7 cellular contexts compared by ENCODE assay signal in genomic region chr12:124804011-124804621, GRCh38. TPM values are rescaled to one million over a fixed set of nuclear protein-coding genes. Genes with fewer than 3 reads are reported as not detected.
A peak's percentile ranks its signal among the peaks of the same experiment; 100 is the strongest.
DNase-seq lines count a peak whose midpoint lies in the region; ATAC-seq and TF ChIP-seq lines count a peak whose summit lies in the region.

No MANE protein-coding gene starts in this region.

- H3K4me1 ChIP-seq in HUES64 (ENCODE audit: insufficient read depth, low read length) (no peaks in the 10 kb centered on the region), adrenal gland (replicated peaks in 1 of 2) (peaks cover 10 to 45% of the 10 kb centered on the region in 2 donors), right cardiac atrium (ENCODE audit: control insufficient read depth, insufficient read depth, low read length) (no peaks in the 10 kb centered on the region)

- H3K4me3 ChIP-seq in HUES64 (ENCODE audit: low read length) (no peak overlapping the region), adrenal gland (no peak overlapping the region), right cardiac atrium (ENCODE audit: low read length) (no peak overlapping the region)

- peak; percentile 53 to 56 for ATAC-seq in right cardiac atrium
- no peak for ATAC-seq in HG03175 (IDR thresholded peaks at IDR 0.05; ENCODE audit: unreplicated experiment)

- H3K9me3 ChIP-seq in HUES64 (ENCODE audit: insufficient read depth, low read depth, low read length) = no peaks in the 10 kb centered on the region
- no peaks in the 10 kb centered on the region for H3K9me3 ChIP-seq in adrenal gland (replicated peaks in 1 of 3)
- H3K9me3 ChIP-seq in right cardiac atrium (ENCODE audit: control insufficient read depth, low read length) = no peaks in the 10 kb centered on the region

- peaks cover 12% of the 10 kb centered on the region for H3K36me3 ChIP-seq in HUES64 (ENCODE audit: insufficient read depth, low read length)
- H3K36me3 ChIP-seq in adrenal gland (replicated peaks in 1 of 2) = peaks cover 0 to 53% of the 10 kb centered on the region in 2 donors

- DNase-seq in adrenal gland (peak; percentile 71 to 91 (median 88)), right cardiac atrium (no peak), NCI-H526 (lab: John Stamatoyannopoulos, UW) (no peak), NOMO-1 treated with dmso at 0.1 percent for 144 hours (lab: John Stamatoyannopoulos, UW; ENCODE audit: unreplicated experiment) (no peak)

- H3K27ac ChIP-seq in HUES64 (ENCODE audit: low read depth, low read length) (no peak overlapping the region), adrenal gland (peak overlapping the region; percentile 8 to 92 (median 76)), right cardiac atrium (ENCODE audit: low read length) (no peak overlapping the region), temporal lobe (ENCODE audit: low read depth, low read length) (peak overlapping the region; percentile 40)

- H3K27me3 ChIP-seq in HUES64 (ENCODE audit: insufficient read depth, low read length) (no peaks in the 10 kb centered on the region), adrenal gland (no peaks in the 10 kb centered on the region), right cardiac atrium (ENCODE audit: control insufficient read depth, insufficient read depth) (no peaks in the 10 kb centered on the region)

- intact Hi-C loops in adrenal gland (cut with DNase I) (no loop called here), right cardiac atrium (cut with DNase I) (no loop called here)

- peak in 1 of 2 donors; percentile 70 for TF ChIP-seq POLR2A in adrenal gland (IDR thresholded peaks at IDR 0.05)

- H3K9ac ChIP-seq in HUES64 (ENCODE audit: low read depth, low read length) = peak overlapping the region; percentile 47; the same call in 1 of the 2 replicates

- WGBS in HUES64 = 92% methylated on average over 9 of the region's 9 CpGs
- 28 to 47% (median 38%) methylated on average over 9 of the region's 9 CpGs for WGBS in adrenal gland, 4 donors
- WGBS in right cardiac atrium = 77% methylated on average over 9 of the region's 9 CpGs

- peak in 1 of 6 experiments; percentile 28 for TF ChIP-seq CTCF in adrenal gland (IDR thresholded peaks at IDR 0.05)

RNA-seq across cellular contexts. Expression of gene SCARB1, which starts 59.5 kb away (rescaled TPM):
- 35.4 TPM for polyA plus RNA-seq in HUES64 (2013, experiment 1 of 2)
- 43.2 TPM for polyA plus RNA-seq in HUES64 (2013, experiment 2 of 2)
- total RNA-seq in adrenal gland (1,000 to 10,000 TPM in 5 of 8 donors, 100 to 1,000 TPM in 3; 646 to 8,580 (median 1,325) TPM), right cardiac atrium (10 to 100 TPM; 15.7 to 22.9 (median 20.0) TPM), temporal lobe (12.5 TPM)
- polyA plus RNA-seq in adrenal gland (1,000 to 10,000 TPM in 2 of 3 donors, 100 to 1,000 TPM in 1; 213 to 5,784 (median 1,664) TPM), right cardiac atrium (17.0 TPM)

Comparison
In these comparisons a context has a peak if more than half of its experiments do, and no peak if none do; other contexts are left out.
1. H3K27ac ChIP-seq: peak in adrenal gland (5 of 5) and temporal lobe (single experiment); none in HUES64 (single experiment) and right cardiac atrium (single experiment).
2. DNase-seq: peak in adrenal gland (7 of 7); none in right cardiac atrium (0 of 3), NCI-H526 (0 of 2) and NOMO-1 treated with dmso at 0.1 percent for 144 hours (single experiment).
3. RNA of gene SCARB1, which starts 59.5 kb away (total RNA-seq): 646 to 8,580 TPM in adrenal gland; 15.7 to 22.9 TPM in right cardiac atrium and 12.5 TPM in temporal lobe (single experiment); every median in the first group is over 10 times any median in the second.